Comparison of ENCODE assay signal across 21 cellular contexts in genomic region chr6:128461517-128461916, GRCh38.
"Had no signal": no experiment of that assay in that cellular context is flagged by ENCODE, and none has a peak within 500 bp of the region (broad histone marks: within the 10 kb centered on the region; RNA-seq: fewer than 3 reads in every experiment).

No MANE protein-coding gene starts in this region.

- H3K27ac ChIP-seq: HL-60, RWPE1 had no signal

- H3K36me3 Mint-ChIP-seq: T-cell had no signal

- H3K9me2 ChIP-seq: SK-N-SH had no signal

- H3K27ac Mint-ChIP-seq: T-cell had no signal

- H3K9me3 ChIP-seq: SK-N-SH had no signal

- ATAC-seq: Panc1, T-cell had no signal

- H3K9me3 Mint-ChIP-seq: T-cell had no signal

- FAIRE-seq: HTR-8/SVneo had no signal

- H3K9ac ChIP-seq: SK-N-SH had no signal

- H3K4me2 ChIP-seq: SK-N-SH had no signal

- DNase-seq: KBM-7, MV-4-11, NCI-H1092, NCI-H1105 treated with DMSO at 0.1 percent for 48 hours, NCI-H1417 treated with DMSO at 0.1 percent for 48 hours, NCI-H146, NCI-H1694 treated with DMSO at 0.1 percent for 48 hours, NCI-H1930, NCI-H2081, NCI-H2107, NCI-H2227 treated with DMSO at 0.1 percent for 48 hours, NCI-H524, NCI-H774, SHP77, SK-N-SH, SW 1271, T-cell had no signal
